Comparison of ENCODE assay signal across 1 cellular context in the genomic region with DNA sequence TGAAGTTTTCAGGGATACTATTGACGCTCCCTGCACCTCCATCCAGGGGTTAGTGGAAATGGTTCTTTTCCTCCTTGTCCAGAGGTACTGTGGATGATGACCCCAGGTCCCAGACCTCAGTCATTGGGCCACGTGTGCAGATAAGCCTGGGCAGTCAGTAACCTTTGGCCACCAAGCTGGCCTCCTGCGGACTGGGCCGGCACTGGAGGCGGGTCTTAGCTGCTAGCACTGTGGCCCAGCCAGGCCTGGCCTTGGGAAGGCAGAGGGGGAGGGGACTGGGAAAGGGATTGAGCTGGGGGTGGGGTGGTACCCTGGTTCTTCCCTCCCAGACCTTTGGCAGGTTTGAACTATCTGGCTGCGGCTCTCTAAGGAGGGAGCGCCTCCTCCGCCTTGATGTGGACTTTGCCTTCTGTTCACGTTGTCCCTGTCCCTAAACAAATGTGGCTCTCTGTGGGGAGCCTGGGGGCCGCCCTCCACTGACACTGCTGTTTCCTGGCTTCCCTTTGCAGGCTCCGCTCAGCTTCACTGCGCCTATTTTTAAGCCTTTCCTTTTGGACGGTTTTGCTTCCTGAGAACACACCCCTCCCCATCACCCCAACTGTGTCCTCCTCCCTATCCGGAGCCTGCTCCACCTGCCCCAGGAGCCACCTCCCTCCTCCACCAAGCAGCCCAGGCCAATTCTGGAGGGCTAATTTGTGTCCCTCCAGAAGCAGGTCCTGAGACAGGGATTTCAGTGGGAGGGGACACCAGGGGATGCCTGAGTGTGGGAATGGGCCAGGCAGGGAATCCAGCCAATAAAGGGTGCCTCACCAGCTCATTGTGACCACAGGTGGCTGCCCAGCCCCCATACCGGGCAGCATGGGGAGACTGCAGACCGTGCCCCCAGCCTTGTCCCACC.
A peak's percentile ranks its signal among the peaks of the same experiment; 100 is the strongest.
TF ChIP-seq lines count a peak whose summit lies in the region.

No MANE protein-coding gene starts in this region.

TF ChIP-seq in HepG2, 621 proteins besides CTCF, POLR2A, EP300 and RAD21 (continued from another document and continues in another):
- TF ChIP-seq, protein P1, sequence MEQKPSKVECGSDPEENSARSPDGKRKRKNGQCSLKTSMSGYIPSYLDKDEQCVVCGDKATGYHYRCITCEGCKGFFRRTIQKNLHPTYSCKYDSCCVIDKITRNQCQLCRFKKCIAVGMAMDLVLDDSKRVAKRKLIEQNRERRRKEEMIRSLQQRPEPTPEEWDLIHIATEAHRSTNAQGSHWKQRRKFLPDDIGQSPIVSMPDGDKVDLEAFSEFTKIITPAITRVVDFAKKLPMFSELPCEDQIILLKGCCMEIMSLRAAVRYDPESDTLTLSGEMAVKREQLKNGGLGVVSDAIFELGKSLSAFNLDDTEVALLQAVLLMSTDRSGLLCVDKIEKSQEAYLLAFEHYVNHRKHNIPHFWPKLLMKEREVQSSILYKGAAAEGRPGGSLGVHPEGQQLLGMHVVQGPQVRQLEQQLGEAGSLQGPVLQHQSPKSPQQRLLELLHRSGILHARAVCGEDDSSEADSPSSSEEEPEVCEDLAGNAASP (CRISPR knock-in tag; IDR thresholded peaks at IDR 0.05; ENCODE audit: borderline replicate concordance): peak; percentile 90
- TF ChIP-seq ZNF639 (CRISPR knock-in tag; conservative IDR thresholded peaks at IDR 0.05) (no peak; the same call in none of the 2 replicates), HOXD1 (CRISPR knock-in tag; IDR thresholded peaks at IDR 0.05) (peak; percentile 86), ZNF235 (CRISPR knock-in tag; IDR thresholded peaks at IDR 0.05; ENCODE audit: borderline replicate concordance) (0 out of 2 replicates have a peak, but pooled peaks have one; percentile 28), PHF21A (CRISPR knock-in tag; IDR thresholded peaks at IDR 0.05) (peak; percentile 99), HNRNPL (IDR thresholded peaks at IDR 0.05; ENCODE audit: low read depth, low read length) (no peak), SRSF1 (optimal IDR thresholded peaks at IDR 0.05; ENCODE audit: low read depth, low read length) (no peak), ZNF512 (CRISPR knock-in tag; IDR thresholded peaks at IDR 0.05) (no peak), HOXA5 (CRISPR knock-in tag; IDR thresholded peaks at IDR 0.05) (peak; percentile 26; the same call in 1 of the 2 replicates), GATAD2A (CRISPR knock-in tag; IDR thresholded peaks at IDR 0.05) (peak; percentile 97), ZSCAN29 (CRISPR knock-in tag; conservative IDR thresholded peaks at IDR 0.05) (peak; percentile 79), ZNF775 (CRISPR knock-in tag; IDR thresholded peaks at IDR 0.05; ENCODE audit: borderline replicate concordance) (no peak), ZNF567 (CRISPR knock-in tag; IDR thresholded peaks at IDR 0.05; ENCODE audit: borderline replicate concordance) (peak; percentile 16; the same call in 1 of the 2 replicates), IKZF1 (IDR thresholded peaks at IDR 0.05) (no peak), ZMAT5 (CRISPR knock-in tag; IDR thresholded peaks at IDR 0.05; ENCODE audit: borderline replicate concordance, low read depth) (no peak), ZNF7 (CRISPR knock-in tag; IDR thresholded peaks at IDR 0.05) (no peak), NRL (CRISPR knock-in tag; IDR thresholded peaks at IDR 0.05; ENCODE audit: borderline replicate concordance) (peak; percentile 7; the same call in 1 of the 2 replicates), DDIT3 (CRISPR knock-in tag; IDR thresholded peaks at IDR 0.05) (no peak), MED1 (CRISPR knock-in tag; IDR thresholded peaks at IDR 0.05) (peak; percentile 95), ZNF737 (CRISPR knock-in tag; IDR thresholded peaks at IDR 0.05; ENCODE audit: borderline replicate concordance) (no peak), SMARCE1 (IDR thresholded peaks at IDR 0.05; ENCODE audit: borderline replicate concordance) (no peak), FOXC1 (CRISPR knock-in tag; IDR thresholded peaks at IDR 0.05; ENCODE audit: borderline replicate concordance) (peak; percentile 51; the same call in 1 of the 2 replicates), YEATS2 (CRISPR knock-in tag; IDR thresholded peaks at IDR 0.05; ENCODE audit: borderline replicate concordance) (peak; percentile 26; the same call in 1 of the 2 replicates), HOXA7 (CRISPR knock-in tag; IDR thresholded peaks at IDR 0.05) (no peak), ZNF263 (CRISPR knock-in tag; IDR thresholded peaks at IDR 0.05) (peak; percentile 74), RBFOX2 (IDR thresholded peaks at IDR 0.05; ENCODE audit: low read depth, low read length) (no peak), IKZF5 (CRISPR knock-in tag; IDR thresholded peaks at IDR 0.05) (peak; percentile 79), ZNF761 (CRISPR knock-in tag; conservative IDR thresholded peaks at IDR 0.05) (peak; percentile 89), TBX2 (CRISPR knock-in tag; IDR thresholded peaks at IDR 0.05; ENCODE audit: borderline replicate concordance) (peak; percentile 61; the same call in 1 of the 2 replicates), ZMYM2 (CRISPR knock-in tag; IDR thresholded peaks at IDR 0.05) (peak; percentile 85), THYN1 (CRISPR knock-in tag; IDR thresholded peaks at IDR 0.05; ENCODE audit: borderline replicate concordance, low read depth) (no peak), DMTF1 (CRISPR knock-in tag; IDR thresholded peaks at IDR 0.05) (no peak)
- TF ChIP-seq, protein P2, sequence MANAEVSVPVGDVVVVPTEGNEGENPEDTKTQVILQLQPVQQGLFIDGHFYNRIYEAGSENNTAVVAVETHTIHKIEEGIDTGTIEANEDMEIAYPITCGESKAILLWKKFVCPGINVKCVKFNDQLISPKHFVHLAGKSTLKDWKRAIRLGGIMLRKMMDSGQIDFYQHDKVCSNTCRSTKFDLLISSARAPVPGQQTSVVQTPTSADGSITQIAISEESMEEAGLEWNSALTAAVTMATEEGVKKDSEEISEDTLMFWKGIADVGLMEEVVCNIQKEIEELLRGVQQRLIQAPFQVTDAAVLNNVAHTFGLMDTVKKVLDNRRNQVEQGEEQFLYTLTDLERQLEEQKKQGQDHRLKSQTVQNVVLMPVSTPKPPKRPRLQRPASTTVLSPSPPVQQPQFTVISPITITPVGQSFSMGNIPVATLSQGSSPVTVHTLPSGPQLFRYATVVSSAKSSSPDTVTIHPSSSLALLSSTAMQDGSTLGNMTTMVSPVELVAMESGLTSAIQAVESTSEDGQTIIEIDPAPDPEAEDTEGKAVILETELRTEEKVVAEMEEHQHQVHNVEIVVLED (CRISPR knock-in tag; IDR thresholded peaks at IDR 0.05; ENCODE audit: borderline replicate concordance): peak; percentile 9; the same call in 1 of the 2 replicates
- TF ChIP-seq, protein P3, sequence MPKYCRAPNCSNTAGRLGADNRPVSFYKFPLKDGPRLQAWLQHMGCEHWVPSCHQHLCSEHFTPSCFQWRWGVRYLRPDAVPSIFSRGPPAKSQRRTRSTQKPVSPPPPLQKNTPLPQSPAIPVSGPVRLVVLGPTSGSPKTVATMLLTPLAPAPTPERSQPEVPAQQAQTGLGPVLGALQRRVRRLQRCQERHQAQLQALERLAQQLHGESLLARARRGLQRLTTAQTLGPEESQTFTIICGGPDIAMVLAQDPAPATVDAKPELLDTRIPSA (CRISPR knock-in tag; IDR thresholded peaks at IDR 0.05; ENCODE audit: borderline replicate concordance): no peak
- TF ChIP-seq, protein P4, sequence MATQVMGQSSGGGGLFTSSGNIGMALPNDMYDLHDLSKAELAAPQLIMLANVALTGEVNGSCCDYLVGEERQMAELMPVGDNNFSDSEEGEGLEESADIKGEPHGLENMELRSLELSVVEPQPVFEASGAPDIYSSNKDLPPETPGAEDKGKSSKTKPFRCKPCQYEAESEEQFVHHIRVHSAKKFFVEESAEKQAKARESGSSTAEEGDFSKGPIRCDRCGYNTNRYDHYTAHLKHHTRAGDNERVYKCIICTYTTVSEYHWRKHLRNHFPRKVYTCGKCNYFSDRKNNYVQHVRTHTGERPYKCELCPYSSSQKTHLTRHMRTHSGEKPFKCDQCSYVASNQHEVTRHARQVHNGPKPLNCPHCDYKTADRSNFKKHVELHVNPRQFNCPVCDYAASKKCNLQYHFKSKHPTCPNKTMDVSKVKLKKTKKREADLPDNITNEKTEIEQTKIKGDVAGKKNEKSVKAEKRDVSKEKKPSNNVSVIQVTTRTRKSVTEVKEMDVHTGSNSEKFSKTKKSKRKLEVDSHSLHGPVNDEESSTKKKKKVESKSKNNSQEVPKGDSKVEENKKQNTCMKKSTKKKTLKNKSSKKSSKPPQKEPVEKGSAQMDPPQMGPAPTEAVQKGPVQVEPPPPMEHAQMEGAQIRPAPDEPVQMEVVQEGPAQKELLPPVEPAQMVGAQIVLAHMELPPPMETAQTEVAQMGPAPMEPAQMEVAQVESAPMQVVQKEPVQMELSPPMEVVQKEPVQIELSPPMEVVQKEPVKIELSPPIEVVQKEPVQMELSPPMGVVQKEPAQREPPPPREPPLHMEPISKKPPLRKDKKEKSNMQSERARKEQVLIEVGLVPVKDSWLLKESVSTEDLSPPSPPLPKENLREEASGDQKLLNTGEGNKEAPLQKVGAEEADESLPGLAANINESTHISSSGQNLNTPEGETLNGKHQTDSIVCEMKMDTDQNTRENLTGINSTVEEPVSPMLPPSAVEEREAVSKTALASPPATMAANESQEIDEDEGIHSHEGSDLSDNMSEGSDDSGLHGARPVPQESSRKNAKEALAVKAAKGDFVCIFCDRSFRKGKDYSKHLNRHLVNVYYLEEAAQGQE (IDR thresholded peaks at IDR 0.05; ENCODE audit: borderline replicate concordance in 1 of 2, low read depth in 1 of 2, low read length in 2 of 2): peak in 1 of 2 experiments; percentile 52; a peak in 1 of 4 replicates
- TF ChIP-seq, protein P5, sequence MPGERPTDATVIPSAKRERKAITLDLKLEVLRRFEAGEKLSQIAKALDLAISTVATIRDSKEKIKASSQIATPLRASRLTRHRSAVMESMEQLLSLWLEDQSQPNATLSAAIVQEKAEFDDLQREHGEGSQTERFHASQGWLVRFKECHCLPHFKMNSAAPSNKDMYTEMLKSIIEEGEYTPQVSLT (CRISPR knock-in tag; IDR thresholded peaks at IDR 0.05; ENCODE audit: borderline replicate concordance, low read depth): no peak
- TF ChIP-seq, protein P6, sequence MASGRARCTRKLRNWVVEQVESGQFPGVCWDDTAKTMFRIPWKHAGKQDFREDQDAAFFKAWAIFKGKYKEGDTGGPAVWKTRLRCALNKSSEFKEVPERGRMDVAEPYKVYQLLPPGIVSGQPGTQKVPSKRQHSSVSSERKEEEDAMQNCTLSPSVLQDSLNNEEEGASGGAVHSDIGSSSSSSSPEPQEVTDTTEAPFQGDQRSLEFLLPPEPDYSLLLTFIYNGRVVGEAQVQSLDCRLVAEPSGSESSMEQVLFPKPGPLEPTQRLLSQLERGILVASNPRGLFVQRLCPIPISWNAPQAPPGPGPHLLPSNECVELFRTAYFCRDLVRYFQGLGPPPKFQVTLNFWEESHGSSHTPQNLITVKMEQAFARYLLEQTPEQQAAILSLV (CRISPR knock-in tag; IDR thresholded peaks at IDR 0.05; ENCODE audit: borderline replicate concordance): peak; percentile 83
- TF ChIP-seq, protein P7, sequence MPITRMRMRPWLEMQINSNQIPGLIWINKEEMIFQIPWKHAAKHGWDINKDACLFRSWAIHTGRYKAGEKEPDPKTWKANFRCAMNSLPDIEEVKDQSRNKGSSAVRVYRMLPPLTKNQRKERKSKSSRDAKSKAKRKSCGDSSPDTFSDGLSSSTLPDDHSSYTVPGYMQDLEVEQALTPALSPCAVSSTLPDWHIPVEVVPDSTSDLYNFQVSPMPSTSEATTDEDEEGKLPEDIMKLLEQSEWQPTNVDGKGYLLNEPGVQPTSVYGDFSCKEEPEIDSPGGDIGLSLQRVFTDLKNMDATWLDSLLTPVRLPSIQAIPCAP (CRISPR knock-in tag; IDR thresholded peaks at IDR 0.05; ENCODE audit: low read depth): peak; percentile 42; the same call in 1 of the 2 replicates
